Comparison of ENCODE assay signal across 1 cellular context in the genomic region with DNA sequence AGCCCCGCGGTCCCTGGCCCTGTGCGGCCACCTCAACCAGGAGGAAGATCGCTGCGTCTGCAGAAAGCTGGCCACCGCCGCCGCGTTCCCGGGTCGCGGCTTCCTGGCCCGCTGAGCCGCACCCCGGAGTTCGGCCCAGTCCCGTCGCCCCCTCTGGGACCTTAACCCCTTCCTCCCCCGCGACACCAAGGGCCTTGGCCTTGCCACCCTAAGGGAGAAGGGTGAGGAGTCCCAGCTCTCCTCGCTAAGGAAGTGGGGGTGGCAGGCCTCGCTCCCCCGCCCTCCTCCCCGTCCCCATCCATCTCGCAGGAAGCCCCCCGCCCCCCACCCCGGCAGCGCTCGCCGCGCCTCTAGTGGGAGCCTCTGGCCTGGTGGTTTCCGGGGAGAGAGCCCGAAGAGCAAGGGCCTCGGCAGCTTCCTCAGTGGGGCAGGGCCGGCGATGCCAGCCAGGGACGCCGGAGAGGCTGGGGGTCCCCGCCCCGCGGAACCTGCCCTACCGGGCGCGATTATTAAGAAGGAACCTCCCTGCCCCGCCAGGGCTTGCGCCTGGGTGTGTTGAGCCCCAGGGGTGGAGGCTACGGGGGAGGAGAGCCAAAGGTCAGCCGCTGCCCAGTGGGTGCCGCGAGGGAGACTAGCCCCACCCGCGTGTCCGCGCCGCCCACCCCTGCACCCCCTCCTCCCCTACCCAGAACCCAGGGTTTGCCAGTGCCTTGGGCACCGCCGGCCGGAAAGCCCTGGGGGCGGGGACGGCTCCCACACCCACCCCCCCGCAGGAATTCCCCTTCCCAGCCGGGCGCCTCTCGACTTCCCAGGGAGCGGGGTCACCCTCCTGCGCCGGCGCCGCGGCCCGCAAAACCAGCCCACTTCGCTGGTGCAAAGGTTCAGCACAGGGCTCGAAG.
TF ChIP-seq lines count a peak whose summit lies in the region.

No MANE protein-coding gene starts in this region.

TF ChIP-seq in K562, 482 proteins besides CTCF, POLR2A, EP300 and RAD21 (continued from another document and continues in another):
- TF ChIP-seq PRDM10 (IDR thresholded peaks at IDR 0.05; ENCODE audit: partially characterized antibody) (no peak), CTCFL (IDR thresholded peaks at IDR 0.05; ENCODE audit: borderline replicate concordance, insufficient read depth, low read depth, low read length, poor library complexity, severe bottlenecking) (peak; percentile 19), TCF7 (IDR thresholded peaks at IDR 0.05; ENCODE audit: borderline replicate concordance) (no peak), FOXA3 (CRISPR knock-in tag; conservative IDR thresholded peaks at IDR 0.05 in 1 of 2, IDR thresholded peaks at IDR 0.05 in 1 of 2) (0 out of 4 replicates have a peak, but pooled peaks of 1 of the 2 experiments have one; percentile 39), SRSF1 (IDR thresholded peaks at IDR 0.05; ENCODE audit: low read depth, low read length) (no peak), ZNF609 (CRISPR knock-in tag; IDR thresholded peaks at IDR 0.05; ENCODE audit: borderline replicate concordance) (no peak), RBM22 (IDR thresholded peaks at IDR 0.05; ENCODE audit: low read depth, low read length, poor library complexity, severe bottlenecking) (peak; percentile 97), NBN (IDR thresholded peaks at IDR 0.05; ENCODE audit: low read depth) (no peak), ZBTB11 (CRISPR knock-in tag; IDR thresholded peaks at IDR 0.05) (0 out of 6 replicates have a peak, but pooled peaks of 1 of the 3 experiments have one; percentile 10), IRF9 (tag; IDR thresholded peaks at IDR 0.05) (no peak), ZFP36 (IDR thresholded peaks at IDR 0.05; ENCODE audit: low read depth, low read length, partially characterized antibody) (no peak), ZNF780A (CRISPR knock-in tag; IDR thresholded peaks at IDR 0.05) (no peak), BCL6 (CRISPR knock-in tag; IDR thresholded peaks at IDR 0.05) (no peak), PPARD (CRISPR knock-in tag; IDR thresholded peaks at IDR 0.05) (no peak), ASH1L (IDR thresholded peaks at IDR 0.05; ENCODE audit: borderline replicate concordance, low read depth, partially characterized antibody) (no peak), ZNF699 (CRISPR knock-in tag; IDR thresholded peaks at IDR 0.05; ENCODE audit: insufficient replicate concordance) (no peak), NR0B1 (IDR thresholded peaks at IDR 0.05; ENCODE audit: partially characterized antibody) (no peak), FOXJ2 (tag; IDR thresholded peaks at IDR 0.05) (no peak), PTRF (tag; IDR thresholded peaks at IDR 0.05) (no peak), ZMIZ1 (IDR thresholded peaks at IDR 0.05; ENCODE audit: low read depth in 2 of 2, low read length in 2 of 2) (no peak), ESRRA (IDR thresholded peaks at IDR 0.05; ENCODE audit: borderline replicate concordance, low read depth) (no peak), NFE2 (IDR thresholded peaks at IDR 0.05; ENCODE audit: low read depth) (no peak), ATF6 (CRISPR knock-in tag; IDR thresholded peaks at IDR 0.05) (no peak), NUFIP1 (IDR thresholded peaks at IDR 0.05; ENCODE audit: partially characterized antibody) (no peak)
